15 cellular contexts compared by ENCODE assay signal in genomic region chr7:41912851-41913580, GRCh38.
"Had no signal": no experiment of that assay in that cellular context is flagged by ENCODE, and none has a peak within 500 bp of the region (broad histone marks: within the 10 kb centered on the region; RNA-seq: fewer than 3 reads in every experiment).

No MANE protein-coding gene starts in this region.

- H2AFZ ChIP-seq: hepatocyte had no signal

- H3K4me1 ChIP-seq: breast epithelium, pancreas had no signal

- H3K4me2 ChIP-seq: hepatocyte had no signal

- H3K9me3 ChIP-seq: breast epithelium, pancreas, thoracic aorta had no signal

- H3K4me1 Mint-ChIP-seq: activated CD4-positive, alpha-beta T cell treated with anti-CD3 and anti-CD28 coated beads, Interleukin-2, amount 10 ng/mL, durations not matched to agents 7 days and 5 days; activated naive CD4-positive, alpha-beta T cell treated with anti-CD3 and anti-CD28 coated beads, Interleukin-2, amount 10 ng/mL, durations not matched to agents 7 days and 5 days had no signal

- H3K27me3 ChIP-seq: breast epithelium, hepatocyte, pancreas had no signal

- ATAC-seq: left ventricle myocardium superior; pancreas; stimulated activated naive CD8-positive, alpha-beta T cell treated with anti-CD3 and anti-CD28 coated beads, Interleukin-15, amount 100 ng/mL, for 72 hours had no signal

- H3K4me3 Mint-ChIP-seq: activated CD4-positive, alpha-beta T cell treated with anti-CD3 and anti-CD28 coated beads, Interleukin-2, amount 10 ng/mL, durations not matched to agents 7 days and 5 days; activated naive CD4-positive, alpha-beta T cell treated with anti-CD3 and anti-CD28 coated beads, Interleukin-2, amount 10 ng/mL, durations not matched to agents 7 days and 5 days; stimulated activated naive CD8-positive, alpha-beta T cell treated with anti-CD3 and anti-CD28 coated beads, Interleukin-15, amount 100 ng/mL, for 72 hours; T-helper 1 cell treated with Interleukin-12 subunit alpha and Interleukin-12 subunit beta and Interleukin-4 antibody, amounts not matched to agents 30 μg/mL and 1 μg/mL, for 36 hours had no signal

- DNase-seq: activated CD4-positive, alpha-beta T cell treated with anti-CD3 and anti-CD28 coated beads, Interleukin-2, amount 10 ng/mL, durations not matched to agents 7 days and 5 days; activated CD4-positive, CD25-positive, alpha-beta regulatory T cell; activated naive CD4-positive, alpha-beta T cell treated with anti-CD3 and anti-CD28 coated beads, Interleukin-2, amount 10 ng/mL, durations not matched to agents 7 days and 5 days; amygdala; left ventricle myocardium superior; pancreas; stimulated activated CD4-positive, alpha-beta T cell treated with anti-CD3 and anti-CD28 coated beads, Interleukin-4, amount 100 ng/mL, for 1 hour; stimulated activated CD8-positive, alpha-beta memory T cell treated with anti-CD3 and anti-CD28 coated beads, Interleukin-4, amount 100 ng/mL, for 48 hours; stimulated activated naive CD8-positive, alpha-beta T cell treated with anti-CD3 and anti-CD28 coated beads, Interleukin-15, amount 100 ng/mL, for 72 hours had no signal

- H3K36me3 ChIP-seq: breast epithelium, pancreas, thoracic aorta had no signal

- H3K36me3 Mint-ChIP-seq: activated naive CD4-positive, alpha-beta T cell treated with anti-CD3 and anti-CD28 coated beads, Interleukin-2, amount 10 ng/mL, durations not matched to agents 7 days and 5 days had no signal

- H3K9me3 Mint-ChIP-seq: activated CD4-positive, alpha-beta T cell treated with anti-CD3 and anti-CD28 coated beads, Interleukin-2, amount 10 ng/mL, durations not matched to agents 7 days and 5 days; activated naive CD4-positive, alpha-beta T cell treated with anti-CD3 and anti-CD28 coated beads, Interleukin-2, amount 10 ng/mL, durations not matched to agents 7 days and 5 days; activated T-helper 2 cell treated with anti-CD3 and anti-CD28 coated beads, Interferon-gamma antibody, Interleukin-2, Interleukin-4, amounts not matched to agents 10 μg/mL and 5 μg/mL and 100 μg/mL, durations not matched to agents 14 hours and 24 hours and 36 hours; T-helper 1 cell treated with Interleukin-12 subunit alpha and Interleukin-12 subunit beta and Interleukin-4 antibody, amounts not matched to agents 30 μg/mL and 1 μg/mL, for 36 hours had no signal

- FAIRE-seq: endometrium, pancreas had no signal

- H3K27ac ChIP-seq: hepatocyte, pancreas, thoracic aorta had no signal

- H3K4me3 ChIP-seq: breast epithelium, hepatocyte, pancreas, thoracic aorta had no signal

- H3K79me2 ChIP-seq: hepatocyte had no signal

- H3K27ac Mint-ChIP-seq: activated CD4-positive, alpha-beta T cell treated with anti-CD3 and anti-CD28 coated beads, Interleukin-2, amount 10 ng/mL, durations not matched to agents 7 days and 5 days; activated naive CD4-positive, alpha-beta T cell treated with anti-CD3 and anti-CD28 coated beads, Interleukin-2, amount 10 ng/mL, durations not matched to agents 7 days and 5 days; activated T-helper 2 cell treated with anti-CD3 and anti-CD28 coated beads, Interferon-gamma antibody, Interleukin-2, Interleukin-4, amounts not matched to agents 10 μg/mL and 5 μg/mL and 100 μg/mL, durations not matched to agents 14 hours and 24 hours and 36 hours; stimulated activated naive CD8-positive, alpha-beta T cell treated with anti-CD3 and anti-CD28 coated beads, Interleukin-15, amount 100 ng/mL, for 72 hours; T-helper 1 cell treated with Interleukin-12 subunit alpha and Interleukin-12 subunit beta and Interleukin-4 antibody, amounts not matched to agents 30 μg/mL and 1 μg/mL, for 36 hours had no signal
